In genomic region chr12:106954462-106955376, GRCh38 we compare ENCODE assay signal across 1 cellular context.
TF ChIP-seq lines count a peak whose summit lies in the region.

No MANE protein-coding gene starts in this region.

TF ChIP-seq in K562, 482 proteins besides CTCF, POLR2A, EP300 and RAD21 (continued from another document and continues in another):
- TF ChIP-seq, protein P1, sequence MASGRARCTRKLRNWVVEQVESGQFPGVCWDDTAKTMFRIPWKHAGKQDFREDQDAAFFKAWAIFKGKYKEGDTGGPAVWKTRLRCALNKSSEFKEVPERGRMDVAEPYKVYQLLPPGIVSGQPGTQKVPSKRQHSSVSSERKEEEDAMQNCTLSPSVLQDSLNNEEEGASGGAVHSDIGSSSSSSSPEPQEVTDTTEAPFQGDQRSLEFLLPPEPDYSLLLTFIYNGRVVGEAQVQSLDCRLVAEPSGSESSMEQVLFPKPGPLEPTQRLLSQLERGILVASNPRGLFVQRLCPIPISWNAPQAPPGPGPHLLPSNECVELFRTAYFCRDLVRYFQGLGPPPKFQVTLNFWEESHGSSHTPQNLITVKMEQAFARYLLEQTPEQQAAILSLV (tag; IDR thresholded peaks at IDR 0.05): no peak
- TF ChIP-seq RNF219 (CRISPR knock-in tag; IDR thresholded peaks at IDR 0.05): no peak
- TF ChIP-seq TAF9B (IDR thresholded peaks at IDR 0.05; ENCODE audit: partially characterized antibody): peak; percentile 5
- TF ChIP-seq MAFK (IDR thresholded peaks at IDR 0.05; ENCODE audit: low read length): peak; percentile 51; the same call in 1 of the 2 replicates
- TF ChIP-seq KAT7 (CRISPR knock-in tag; IDR thresholded peaks at IDR 0.05; ENCODE audit: borderline replicate concordance): peak; percentile 97
- no peak for TF ChIP-seq ZNF197 (CRISPR knock-in tag; IDR thresholded peaks at IDR 0.05; ENCODE audit: low read depth)
- TF ChIP-seq, protein P2, sequence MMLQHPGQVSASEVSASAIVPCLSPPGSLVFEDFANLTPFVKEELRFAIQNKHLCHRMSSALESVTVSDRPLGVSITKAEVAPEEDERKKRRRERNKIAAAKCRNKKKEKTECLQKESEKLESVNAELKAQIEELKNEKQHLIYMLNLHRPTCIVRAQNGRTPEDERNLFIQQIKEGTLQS (IDR thresholded peaks at IDR 0.05): no peak
- TF ChIP-seq, protein P2 (CRISPR knock-in tag; conservative IDR thresholded peaks at IDR 0.05): no peak
- no peak for TF ChIP-seq ZKSCAN1 (IDR thresholded peaks at IDR 0.05; ENCODE audit: low read depth, low read length)
- TF ChIP-seq SMARCE1 (IDR thresholded peaks at IDR 0.05): peak; percentile 36; the same call in 1 of the 2 replicates
- peak; percentile 48 for TF ChIP-seq BRD9 (IDR thresholded peaks at IDR 0.05; ENCODE audit: low read depth, partially characterized antibody)
- no peak for TF ChIP-seq GTF2F1 (IDR thresholded peaks at IDR 0.05; ENCODE audit: low read depth, low read length)
- TF ChIP-seq, protein P3, sequence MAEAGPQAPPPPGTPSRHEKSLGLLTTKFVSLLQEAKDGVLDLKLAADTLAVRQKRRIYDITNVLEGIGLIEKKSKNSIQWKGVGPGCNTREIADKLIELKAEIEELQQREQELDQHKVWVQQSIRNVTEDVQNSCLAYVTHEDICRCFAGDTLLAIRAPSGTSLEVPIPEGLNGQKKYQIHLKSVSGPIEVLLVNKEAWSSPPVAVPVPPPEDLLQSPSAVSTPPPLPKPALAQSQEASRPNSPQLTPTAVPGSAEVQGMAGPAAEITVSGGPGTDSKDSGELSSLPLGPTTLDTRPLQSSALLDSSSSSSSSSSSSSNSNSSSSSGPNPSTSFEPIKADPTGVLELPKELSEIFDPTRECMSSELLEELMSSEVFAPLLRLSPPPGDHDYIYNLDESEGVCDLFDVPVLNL (CRISPR knock-in tag; IDR thresholded peaks at IDR 0.05; ENCODE audit: low read depth): 0 out of 2 replicates have a peak, but pooled peaks have one; percentile 32
- no peak for TF ChIP-seq SLC30A9 (CRISPR knock-in tag; IDR thresholded peaks at IDR 0.05)
- 0 out of 2 replicates have a peak, but pooled peaks have one; percentile 47 for TF ChIP-seq USF2 (CRISPR knock-in tag; IDR thresholded peaks at IDR 0.05)
- peak; percentile 75 for TF ChIP-seq EP400 (IDR thresholded peaks at IDR 0.05)
- TF ChIP-seq CHCHD3 (CRISPR knock-in tag; IDR thresholded peaks at IDR 0.05): no peak
- TF ChIP-seq BCOR (IDR thresholded peaks at IDR 0.05): no peak
- TF ChIP-seq DDX20 (tag; IDR thresholded peaks at IDR 0.05; ENCODE audit: low read depth): no peak
- TF ChIP-seq, protein P4, sequence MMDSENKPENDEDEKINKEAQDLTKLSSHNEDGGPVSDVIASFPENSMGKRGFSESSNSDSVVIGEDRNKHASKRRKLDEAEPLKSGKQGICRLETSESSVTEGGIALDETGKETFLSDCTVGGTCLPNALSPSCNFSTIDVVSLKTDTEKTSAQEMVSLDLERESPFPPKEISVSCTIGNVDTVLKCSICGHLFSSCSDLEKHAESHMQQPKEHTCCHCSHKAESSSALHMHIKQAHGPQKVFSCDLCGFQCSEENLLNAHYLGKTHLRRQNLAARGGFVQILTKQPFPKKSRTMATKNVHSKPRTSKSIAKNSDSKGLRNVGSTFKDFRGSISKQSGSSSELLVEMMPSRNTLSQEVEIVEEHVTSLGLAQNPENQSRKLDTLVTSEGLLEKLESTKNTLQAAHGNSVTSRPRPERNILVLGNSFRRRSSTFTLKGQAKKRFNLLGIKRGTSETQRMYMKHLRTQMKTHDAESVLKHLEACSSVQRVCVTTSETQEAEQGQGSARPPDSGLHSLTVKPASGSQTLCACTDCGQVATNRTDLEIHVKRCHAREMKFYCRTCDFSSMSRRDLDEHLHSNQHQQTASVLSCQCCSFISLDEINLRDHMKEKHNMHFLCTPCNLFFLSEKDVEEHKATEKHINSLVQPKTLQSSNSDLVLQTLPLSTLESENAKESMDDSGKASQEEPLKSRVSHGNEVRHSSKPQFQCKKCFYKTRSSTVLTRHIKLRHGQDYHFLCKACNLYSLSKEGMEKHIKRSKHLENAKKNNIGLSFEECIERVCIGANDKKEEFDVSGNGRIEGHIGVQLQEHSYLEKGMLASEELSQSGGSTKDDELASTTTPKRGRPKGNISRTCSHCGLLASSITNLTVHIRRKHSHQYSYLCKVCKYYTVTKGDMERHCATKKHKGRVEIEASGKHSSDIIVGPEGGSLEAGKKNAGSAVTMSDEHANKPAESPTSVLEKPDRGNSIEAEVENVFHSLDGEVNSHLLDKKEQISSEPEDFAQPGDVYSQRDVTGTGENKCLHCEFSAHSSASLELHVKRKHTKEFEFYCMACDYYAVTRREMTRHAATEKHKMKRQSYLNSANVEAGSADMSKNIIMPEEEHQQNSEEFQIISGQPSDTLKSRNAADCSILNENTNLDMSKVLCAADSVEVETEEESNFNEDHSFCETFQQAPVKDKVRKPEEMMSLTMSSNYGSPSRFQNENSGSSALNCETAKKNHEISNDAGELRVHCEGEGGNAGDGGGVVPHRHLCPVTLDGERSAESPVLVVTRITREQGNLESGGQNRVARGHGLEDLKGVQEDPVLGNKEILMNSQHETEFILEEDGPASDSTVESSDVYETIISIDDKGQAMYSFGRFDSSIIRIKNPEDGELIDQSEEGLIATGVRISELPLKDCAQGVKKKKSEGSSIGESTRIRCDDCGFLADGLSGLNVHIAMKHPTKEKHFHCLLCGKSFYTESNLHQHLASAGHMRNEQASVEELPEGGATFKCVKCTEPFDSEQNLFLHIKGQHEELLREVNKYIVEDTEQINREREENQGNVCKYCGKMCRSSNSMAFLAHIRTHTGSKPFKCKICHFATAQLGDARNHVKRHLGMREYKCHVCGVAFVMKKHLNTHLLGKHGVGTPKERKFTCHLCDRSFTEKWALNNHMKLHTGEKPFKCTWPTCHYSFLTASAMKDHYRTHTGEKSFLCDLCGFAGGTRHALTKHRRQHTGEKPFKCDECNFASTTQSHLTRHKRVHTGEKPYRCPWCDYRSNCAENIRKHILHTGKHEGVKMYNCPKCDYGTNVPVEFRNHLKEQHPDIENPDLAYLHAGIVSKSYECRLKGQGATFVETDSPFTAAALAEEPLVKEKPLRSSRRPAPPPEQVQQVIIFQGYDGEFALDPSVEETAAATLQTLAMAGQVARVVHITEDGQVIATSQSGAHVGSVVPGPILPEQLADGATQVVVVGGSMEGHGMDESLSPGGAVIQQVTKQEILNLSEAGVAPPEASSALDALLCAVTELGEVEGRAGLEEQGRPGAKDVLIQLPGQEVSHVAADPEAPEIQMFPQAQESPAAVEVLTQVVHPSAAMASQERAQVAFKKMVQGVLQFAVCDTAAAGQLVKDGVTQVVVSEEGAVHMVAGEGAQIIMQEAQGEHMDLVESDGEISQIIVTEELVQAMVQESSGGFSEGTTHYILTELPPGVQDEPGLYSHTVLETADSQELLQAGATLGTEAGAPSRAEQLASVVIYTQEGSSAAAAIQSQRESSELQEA (IDR thresholded peaks at IDR 0.05; ENCODE audit: low read depth): 0 out of 2 replicates have a peak, but pooled peaks have one; percentile 47
- peak; percentile 88 for TF ChIP-seq MYC (IDR thresholded peaks at IDR 0.05; ENCODE audit: low read depth, low read length)
- no peak for TF ChIP-seq MYC (CRISPR knock-in tag; IDR thresholded peaks at IDR 0.05; ENCODE audit: borderline replicate concordance, low read depth)
- 0 out of 2 replicates have a peak, but pooled peaks have one; percentile 41 for TF ChIP-seq RB1 (IDR thresholded peaks at IDR 0.05; ENCODE audit: low read depth)
- TF ChIP-seq ZFP30 (CRISPR knock-in tag; IDR thresholded peaks at IDR 0.05; ENCODE audit: borderline replicate concordance): no peak
- TF ChIP-seq ESRRA (IDR thresholded peaks at IDR 0.05; ENCODE audit: borderline replicate concordance, low read depth): peak; percentile 65; the same call in 1 of the 2 replicates
- 0 out of 2 replicates have a peak, but pooled peaks have one; percentile 30 for TF ChIP-seq DNMT1 (IDR thresholded peaks at IDR 0.05)
- peak; percentile 48 to 58; a peak in 2 of 4 replicates for TF ChIP-seq SIN3A (IDR thresholded peaks at IDR 0.05; ENCODE audit: borderline replicate concordance in 2 of 2, control insufficient read depth in 1 of 2, low read depth in 2 of 2, low read length in 2 of 2)
- TF ChIP-seq, protein P5, sequence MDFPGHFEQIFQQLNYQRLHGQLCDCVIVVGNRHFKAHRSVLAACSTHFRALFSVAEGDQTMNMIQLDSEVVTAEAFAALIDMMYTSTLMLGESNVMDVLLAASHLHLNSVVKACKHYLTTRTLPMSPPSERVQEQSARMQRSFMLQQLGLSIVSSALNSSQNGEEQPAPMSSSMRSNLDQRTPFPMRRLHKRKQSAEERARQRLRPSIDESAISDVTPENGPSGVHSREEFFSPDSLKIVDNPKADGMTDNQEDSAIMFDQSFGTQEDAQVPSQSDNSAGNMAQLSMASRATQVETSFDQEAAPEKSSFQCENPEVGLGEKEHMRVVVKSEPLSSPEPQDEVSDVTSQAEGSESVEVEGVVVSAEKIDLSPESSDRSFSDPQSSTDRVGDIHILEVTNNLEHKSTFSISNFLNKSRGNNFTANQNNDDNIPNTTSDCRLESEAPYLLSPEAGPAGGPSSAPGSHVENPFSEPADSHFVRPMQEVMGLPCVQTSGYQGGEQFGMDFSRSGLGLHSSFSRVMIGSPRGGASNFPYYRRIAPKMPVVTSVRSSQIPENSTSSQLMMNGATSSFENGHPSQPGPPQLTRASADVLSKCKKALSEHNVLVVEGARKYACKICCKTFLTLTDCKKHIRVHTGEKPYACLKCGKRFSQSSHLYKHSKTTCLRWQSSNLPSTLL (IDR thresholded peaks at IDR 0.05): no peak
- no peak for TF ChIP-seq TARDBP (IDR thresholded peaks at IDR 0.05)
- TF ChIP-seq, protein P6, sequence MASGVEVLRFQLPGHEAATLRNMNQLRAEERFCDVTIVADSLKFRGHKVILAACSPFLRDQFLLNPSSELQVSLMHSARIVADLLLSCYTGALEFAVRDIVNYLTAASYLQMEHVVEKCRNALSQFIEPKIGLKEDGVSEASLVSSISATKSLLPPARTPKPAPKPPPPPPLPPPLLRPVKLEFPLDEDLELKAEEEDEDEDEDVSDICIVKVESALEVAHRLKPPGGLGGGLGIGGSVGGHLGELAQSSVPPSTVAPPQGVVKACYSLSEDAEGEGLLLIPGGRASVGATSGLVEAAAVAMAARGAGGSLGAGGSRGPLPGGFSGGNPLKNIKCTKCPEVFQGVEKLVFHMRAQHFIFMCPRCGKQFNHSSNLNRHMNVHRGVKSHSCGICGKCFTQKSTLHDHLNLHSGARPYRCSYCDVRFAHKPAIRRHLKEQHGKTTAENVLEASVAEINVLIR (CRISPR knock-in tag; IDR thresholded peaks at IDR 0.05): no peak
- no peak for TF ChIP-seq NFATC3 (IDR thresholded peaks at IDR 0.05)
- TF ChIP-seq, protein P7, sequence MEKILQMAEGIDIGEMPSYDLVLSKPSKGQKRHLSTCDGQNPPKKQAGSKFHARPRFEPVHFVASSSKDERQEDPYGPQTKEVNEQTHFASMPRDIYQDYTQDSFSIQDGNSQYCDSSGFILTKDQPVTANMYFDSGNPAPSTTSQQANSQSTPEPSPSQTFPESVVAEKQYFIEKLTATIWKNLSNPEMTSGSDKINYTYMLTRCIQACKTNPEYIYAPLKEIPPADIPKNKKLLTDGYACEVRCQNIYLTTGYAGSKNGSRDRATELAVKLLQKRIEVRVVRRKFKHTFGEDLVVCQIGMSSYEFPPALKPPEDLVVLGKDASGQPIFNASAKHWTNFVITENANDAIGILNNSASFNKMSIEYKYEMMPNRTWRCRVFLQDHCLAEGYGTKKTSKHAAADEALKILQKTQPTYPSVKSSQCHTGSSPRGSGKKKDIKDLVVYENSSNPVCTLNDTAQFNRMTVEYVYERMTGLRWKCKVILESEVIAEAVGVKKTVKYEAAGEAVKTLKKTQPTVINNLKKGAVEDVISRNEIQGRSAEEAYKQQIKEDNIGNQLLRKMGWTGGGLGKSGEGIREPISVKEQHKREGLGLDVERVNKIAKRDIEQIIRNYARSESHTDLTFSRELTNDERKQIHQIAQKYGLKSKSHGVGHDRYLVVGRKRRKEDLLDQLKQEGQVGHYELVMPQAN (IDR thresholded peaks at IDR 0.05; ENCODE audit: borderline replicate concordance): peak; percentile 52; the same call in 1 of the 2 replicates
- TF ChIP-seq GTF2A2 (tag; IDR thresholded peaks at IDR 0.05): 0 out of 2 replicates have a peak, but pooled peaks have one; percentile 41
- TF ChIP-seq ZBED1 (IDR thresholded peaks at IDR 0.05): no peak
- TF ChIP-seq, protein P8, sequence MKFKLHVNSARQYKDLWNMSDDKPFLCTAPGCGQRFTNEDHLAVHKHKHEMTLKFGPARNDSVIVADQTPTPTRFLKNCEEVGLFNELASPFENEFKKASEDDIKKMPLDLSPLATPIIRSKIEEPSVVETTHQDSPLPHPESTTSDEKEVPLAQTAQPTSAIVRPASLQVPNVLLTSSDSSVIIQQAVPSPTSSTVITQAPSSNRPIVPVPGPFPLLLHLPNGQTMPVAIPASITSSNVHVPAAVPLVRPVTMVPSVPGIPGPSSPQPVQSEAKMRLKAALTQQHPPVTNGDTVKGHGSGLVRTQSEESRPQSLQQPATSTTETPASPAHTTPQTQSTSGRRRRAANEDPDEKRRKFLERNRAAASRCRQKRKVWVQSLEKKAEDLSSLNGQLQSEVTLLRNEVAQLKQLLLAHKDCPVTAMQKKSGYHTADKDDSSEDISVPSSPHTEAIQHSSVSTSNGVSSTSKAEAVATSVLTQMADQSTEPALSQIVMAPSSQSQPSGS (CRISPR knock-in tag; IDR thresholded peaks at IDR 0.05): 0 out of 2 replicates have a peak, but pooled peaks have one; percentile 27
- TF ChIP-seq BHLHE40 (IDR thresholded peaks at IDR 0.05; ENCODE audit: low read length): 0 out of 2 replicates have a peak, but pooled peaks have one; percentile 28
- TF ChIP-seq RCOR1 (IDR thresholded peaks at IDR 0.05; ENCODE audit: borderline replicate concordance in 1 of 2, low read depth in 2 of 2, low read length in 2 of 2): no peak
- TF ChIP-seq FOXA3 (CRISPR knock-in tag; conservative IDR thresholded peaks at IDR 0.05 in 1 of 2, IDR thresholded peaks at IDR 0.05 in 1 of 2): peak in 1 of 2 experiments; percentile 32; a peak in 1 of 4 replicates
